Comparison of ENCODE assay signal across 9 cellular contexts in the genomic region with DNA sequence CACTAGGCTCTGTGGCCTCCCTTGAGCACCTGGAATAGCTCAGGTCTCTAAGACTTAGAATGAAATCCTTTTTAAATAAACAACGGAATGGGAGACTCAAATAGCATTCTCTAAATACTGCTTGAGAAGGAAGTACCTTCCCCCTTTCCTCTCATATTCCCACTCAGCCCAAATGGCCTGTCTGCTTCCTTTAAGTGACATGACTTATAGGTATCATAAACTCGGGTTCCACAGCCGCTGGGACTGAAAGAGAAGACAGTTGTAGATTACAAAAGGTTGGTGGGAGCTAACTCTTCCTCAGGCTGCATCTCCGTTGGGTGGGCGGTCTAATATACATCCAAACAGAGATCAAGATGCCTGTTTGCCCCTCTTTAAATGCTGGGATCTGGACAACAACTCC.
"Had no signal": no experiment of that assay in that cellular context is flagged by ENCODE, and none has a peak within 500 bp of the region (broad histone marks: within the 10 kb centered on the region; RNA-seq: fewer than 3 reads in every experiment).

No MANE protein-coding gene starts in this region.

- H3K4me1 ChIP-seq: testis had no signal

- H3K9me3 ChIP-seq: gastrocnemius medialis, pancreas, testis had no signal

- H3K27me3 ChIP-seq: gastrocnemius medialis, pancreas, testis had no signal

- H3K27ac ChIP-seq: pancreas had no signal

- DNase-seq: activated CD4-positive, alpha-beta T cell treated with anti-CD3 and anti-CD28 coated beads for 48 hours; activated CD8-positive, alpha-beta T cell treated with anti-CD3 and anti-CD28 coated beads, Interleukin-2, amount 10 ng/mL, durations not matched to agents 7 days and 5 days; activated naive CD4-positive, alpha-beta T cell treated with anti-CD3 and anti-CD28 coated beads for 36 hours; gastrocnemius medialis; pancreas; stimulated activated CD4-positive, alpha-beta T cell treated with anti-CD3 and anti-CD28 coated beads, Interleukin-15, amount 100 ng/mL, for 24 hours; stimulated activated CD4-positive, alpha-beta T cell treated with anti-CD3 and anti-CD28 coated beads, Interleukin-4, amount 100 ng/mL, for 24 hours; stimulated activated naive CD8-positive, alpha-beta T cell treated with anti-CD3 and anti-CD28 coated beads, Interleukin-15, amount 100 ng/mL, for 72 hours; testis had no signal

- H3K36me3 ChIP-seq: gastrocnemius medialis, pancreas had no signal

- H3K27ac Mint-ChIP-seq: activated CD8-positive, alpha-beta T cell treated with anti-CD3 and anti-CD28 coated beads, Interleukin-2, amount 10 ng/mL, durations not matched to agents 7 days and 5 days; activated naive CD4-positive, alpha-beta T cell treated with anti-CD3 and anti-CD28 coated beads for 36 hours had no signal
